ENCODE assay signal across 15 cellular contexts in genomic region chr17:78818152-78818846, GRCh38.
DNase-seq lines count a peak whose midpoint lies in the region; ATAC-seq and TF ChIP-seq lines count a peak whose summit lies in the region.
"Had no signal": no experiment of that assay in that cellular context is flagged by ENCODE, and none has a peak within 500 bp of the region (broad histone marks: within the 10 kb centered on the region; RNA-seq: fewer than 3 reads in every experiment).

No MANE protein-coding gene starts in this region.

- H3K4me2 ChIP-seq in Loucy (ENCODE audit: low read depth, low read length, poor library complexity, severe bottlenecking) = peak overlapping the region; percentile 76

- peak overlapping the region; percentile 78 for H3K4me3 Mint-ChIP-seq in T-helper 1 cell treated with Interleukin-12 subunit alpha and Interleukin-12 subunit beta and Interleukin-4 antibody, amounts not matched to agents 30 μg/mL and 1 μg/mL, for 36 hours

- H3K9me3 ChIP-seq in Loucy (ENCODE audit: insufficient read depth, low read depth, low read length) = no peaks in the 10 kb centered on the region

- H3K4me3 ChIP-seq in Loucy (ENCODE audit: low read length, poor library complexity, severe bottlenecking) (peak overlapping the region; percentile 49), coronary artery (no peak overlapping the region), skin epidermis (no peak overlapping the region)

- peak overlapping the region; percentile 58 for H3K9ac ChIP-seq in Loucy (ENCODE audit: low read depth, low read length, poor library complexity, severe bottlenecking)

- peaks cover 2% of the 10 kb centered on the region for H4K20me1 ChIP-seq in Loucy (ENCODE audit: insufficient read depth, low read length, poor library complexity, severe bottlenecking)

- peaks cover 44% of the 10 kb centered on the region for H3K4me1 Mint-ChIP-seq in T-helper 1 cell treated with Interleukin-12 subunit alpha and Interleukin-12 subunit beta and Interleukin-4 antibody, amounts not matched to agents 30 μg/mL and 1 μg/mL, for 36 hours (ENCODE audit: low read depth)

- peaks cover 61% of the 10 kb centered on the region for H3K36me3 Mint-ChIP-seq in T-helper 1 cell treated with Interleukin-12 subunit alpha and Interleukin-12 subunit beta and Interleukin-4 antibody, amounts not matched to agents 30 μg/mL and 1 μg/mL, for 36 hours (ENCODE audit: low read depth)

- no peaks in the 10 kb centered on the region for H3K27me3 Mint-ChIP-seq in T-helper 1 cell treated with Interleukin-12 subunit alpha and Interleukin-12 subunit beta and Interleukin-4 antibody, amounts not matched to agents 30 μg/mL and 1 μg/mL, for 36 hours (ENCODE audit: low read depth)

- no peak overlapping the region for H2AFZ ChIP-seq in Loucy (ENCODE audit: low read length)

- H3K27ac Mint-ChIP-seq in T-helper 1 cell treated with Interleukin-12 subunit alpha and Interleukin-12 subunit beta and Interleukin-4 antibody, amounts not matched to agents 30 μg/mL and 1 μg/mL, for 36 hours = peak overlapping the region; percentile 96

- peaks cover 31% of the 10 kb centered on the region for H3F3A ChIP-seq in Loucy (ENCODE audit: low read depth)

- no peaks in the 10 kb centered on the region for H3K9me3 Mint-ChIP-seq in T-helper 1 cell treated with Interleukin-12 subunit alpha and Interleukin-12 subunit beta and Interleukin-4 antibody, amounts not matched to agents 30 μg/mL and 1 μg/mL, for 36 hours

- peaks cover 46% of the 10 kb centered on the region for H3K4me1 ChIP-seq in Loucy (ENCODE audit: insufficient read depth, low read length, poor library complexity, severe bottlenecking)

- DNase-seq in T-helper 1 cell (no peak), coronary artery (ENCODE audit: low spot score) (peak; percentile 62), AG08395 (ENCODE audit: low spot score) (no peak), NCI-H2107 (lab: John Stamatoyannopoulos, UW) (no peak)
- DNase-seq: 8988T, DMS 273 treated with DMSO at 0.1 percent for 48 hours, NCI-H1694, NCI-H69, retina, SIG-M5 had no signal

- peaks cover 72% of the 10 kb centered on the region for H3K36me3 ChIP-seq in Loucy (ENCODE audit: insufficient read depth, low read length)

- peak overlapping the region in 1 of 2 donors; percentile 66 for H3K27ac ChIP-seq in coronary artery
- peak overlapping the region in 17 of 21 experiments; percentile 5 to 91 (median 62) for H3K27ac ChIP-seq in skin epidermis

- peaks cover 19% of the 10 kb centered on the region for H3K79me2 ChIP-seq in Loucy (ENCODE audit: insufficient read depth, low read length)

- ATAC-seq in HG03108 (IDR thresholded peaks at IDR 0.05; ENCODE audit: unreplicated experiment) = no peak
- ATAC-seq: HepG2 had no signal

- no peaks in the 10 kb centered on the region for H3K9me2 ChIP-seq in Loucy (replicated peaks; ENCODE audit: low read depth, low read length)

- H3K27me3 ChIP-seq in Loucy (ENCODE audit: insufficient read depth, low read length, poor library complexity, severe bottlenecking) = no peaks in the 10 kb centered on the region

- TF ChIP-seq CTCF in Loucy (conservative IDR thresholded peaks at IDR 0.05; ENCODE audit: low read length) (no peak), coronary artery (IDR thresholded peaks at IDR 0.05) (no peak)
